ENCODE assay signal across 13 cellular contexts in genomic region chr7:48091506-48092433, GRCh38. TPM values are rescaled to one million over a fixed set of nuclear protein-coding genes. Genes with fewer than 3 reads are reported as not detected.
DNase-seq lines count a peak whose midpoint lies in the region; ATAC-seq and TF ChIP-seq lines count a peak whose summit lies in the region.
"Had no signal": no experiment of that assay in that cellular context is flagged by ENCODE, and none has a peak within 500 bp of the region (broad histone marks: within the 10 kb centered on the region; RNA-seq: fewer than 3 reads in every experiment).

No MANE protein-coding gene starts in this region.

- H3K27me3 Mint-ChIP-seq in CD8-positive, alpha-beta memory T cell: no peaks in the 10 kb centered on the region
- no peaks in the 10 kb centered on the region for H3K27me3 Mint-ChIP-seq in chondrocyte (ENCODE audit: low read depth)
- H3K27me3 Mint-ChIP-seq in naive thymus-derived CD8-positive, alpha-beta T cell: no peaks in the 10 kb centered on the region

- DNase-seq in CD8-positive, alpha-beta memory T cell: no peak
- DNase-seq in NT2/D1 (ENCODE audit: low read depth, low spot score) (no peak), chondrocyte (ENCODE audit: low spot score) (no peak), NCI-H526 (lab: John Stamatoyannopoulos, UW) (no peak)
- DNase-seq in naive thymus-derived CD8-positive, alpha-beta T cell: no peak
- no peak for DNase-seq in activated effector memory CD4-positive, alpha-beta T cell treated with Interleukin-2 at 50 U/mL for 16 hours
- DNase-seq: hippocampal formation, ovary had no signal

- peak overlapping the region; percentile 51 to 98 (median 91) for H3K4me3 Mint-ChIP-seq in CD8-positive, alpha-beta memory T cell
- H3K4me3 Mint-ChIP-seq in chondrocyte (ENCODE audit: unreplicated experiment): peak overlapping the region; percentile 84
- H3K4me3 Mint-ChIP-seq in naive thymus-derived CD8-positive, alpha-beta T cell: peak overlapping the region; percentile 25 to 98 (median 86)

- H3K9me3 ChIP-seq in CD8-positive, alpha-beta memory T cell (ENCODE audit: low read length): no peaks in the 10 kb centered on the region
- H3K9me3 ChIP-seq in NT2/D1 (ENCODE audit: insufficient read depth, low read length): no peaks in the 10 kb centered on the region
- H3K9me3 ChIP-seq: ascending aorta, ovary, thoracic aorta had no signal

- peaks cover 5 to 71% (median 19%) of the 10 kb centered on the region in 3 donors for H3K36me3 Mint-ChIP-seq in CD8-positive, alpha-beta memory T cell
- H3K36me3 Mint-ChIP-seq in chondrocyte (ENCODE audit: low read depth): peaks cover 18% of the 10 kb centered on the region
- peaks cover 5 to 61% (median 21%) of the 10 kb centered on the region in 3 donors for H3K36me3 Mint-ChIP-seq in naive thymus-derived CD8-positive, alpha-beta T cell

- no peak for TF ChIP-seq CTCF in chondrocyte (IDR thresholded peaks at IDR 0.05)

- H3K27ac ChIP-seq in CD8-positive, alpha-beta memory T cell (ENCODE audit: low read depth, low read length): no peak overlapping the region
- H3K27ac ChIP-seq: ovary, thoracic aorta had no signal

- H3K9ac ChIP-seq in NT2/D1 (ENCODE audit: insufficient read length, low read depth): peak overlapping the region; percentile 42

- H3K9me3 Mint-ChIP-seq in CD8-positive, alpha-beta memory T cell: no peaks in the 10 kb centered on the region
- no peaks in the 10 kb centered on the region for H3K9me3 Mint-ChIP-seq in chondrocyte (ENCODE audit: low read depth)
- H3K9me3 Mint-ChIP-seq in naive thymus-derived CD8-positive, alpha-beta T cell: no peaks in the 10 kb centered on the region

- peak overlapping the region; percentile 68 to 97 (median 80) for H3K27ac Mint-ChIP-seq in CD8-positive, alpha-beta memory T cell
- peak overlapping the region; percentile 88 for H3K27ac Mint-ChIP-seq in chondrocyte (ENCODE audit: unreplicated experiment)
- H3K27ac Mint-ChIP-seq in naive thymus-derived CD8-positive, alpha-beta T cell: peak overlapping the region in 9 of 10 donors; percentile 56 to 89 (median 83)

- POLR2A ChIA-PET in CD8-positive, alpha-beta memory T cell (lab: Charles Lee): interaction anchor here (0.7 kb wide), 1 partner anchor 53 kb away, joined by 3 read pairs; no protein-coding TSS in a partner anchor
- POLR2A ChIA-PET in naive thymus-derived CD8-positive, alpha-beta T cell (lab: Charles Lee): interaction anchor here (0.6 to 1.0 kb wide), 3 partner anchors 14 to 101 kb away, joined by 3 to 5 read pairs (median 3); no protein-coding TSS in a partner anchor

- H3K27me3 ChIP-seq in CD8-positive, alpha-beta memory T cell (ENCODE audit: insufficient read depth, low read length, poor library complexity, severe bottlenecking): no peaks in the 10 kb centered on the region
- H3K27me3 ChIP-seq in NT2/D1 (ENCODE audit: insufficient read depth, insufficient read length): no peaks in the 10 kb centered on the region
- H3K27me3 ChIP-seq: ascending aorta, ovary had no signal

- H3K4me3 ChIP-seq in CD8-positive, alpha-beta memory T cell (ENCODE audit: low read length): no peak overlapping the region
- no peak overlapping the region for H3K4me3 ChIP-seq in NT2/D1 (ENCODE audit: insufficient read length, low read depth)
- H3K4me3 ChIP-seq: ascending aorta, ovary had no signal

- no peak for ATAC-seq in naive thymus-derived CD8-positive, alpha-beta T cell
- no peak for ATAC-seq in GM21717 (IDR thresholded peaks at IDR 0.05; ENCODE audit: unreplicated experiment)
- no peak for ATAC-seq in HG02678 (IDR thresholded peaks at IDR 0.05; ENCODE audit: unreplicated experiment)

- H3K4me1 ChIP-seq in CD8-positive, alpha-beta memory T cell (ENCODE audit: insufficient read depth, low read length): peaks cover 71% of the 10 kb centered on the region
- peaks cover 12% of the 10 kb centered on the region for H3K4me1 ChIP-seq in NT2/D1 (ENCODE audit: insufficient read depth, insufficient read length)

- H3K4me1 Mint-ChIP-seq in CD8-positive, alpha-beta memory T cell: peaks cover 78 to 87% (median 81%) of the 10 kb centered on the region in 3 donors
- peaks cover 86% of the 10 kb centered on the region for H3K4me1 Mint-ChIP-seq in chondrocyte (ENCODE audit: low read depth)
- H3K4me1 Mint-ChIP-seq in naive thymus-derived CD8-positive, alpha-beta T cell: peaks cover 39 to 94% (median 80%) of the 10 kb centered on the region in 4 donors

- peaks cover 26% of the 10 kb centered on the region for H3K36me3 ChIP-seq in CD8-positive, alpha-beta memory T cell (ENCODE audit: insufficient read depth, low read length)
- peaks cover 66% of the 10 kb centered on the region for H3K36me3 ChIP-seq in NT2/D1 (ENCODE audit: insufficient read depth, insufficient read length, low read length)
- H3K36me3 ChIP-seq: ovary had no signal

- CTCF ChIA-PET in CD8-positive, alpha-beta memory T cell (lab: Charles Lee): interaction anchor here (1.7 to 5.7 kb wide), 3 partner anchors 11 to 100 kb away, joined by 5 to 34 read pairs (median 12); no protein-coding TSS in a partner anchor

RNA-seq across cellular contexts. Expression of gene UPP1, which starts 2.7 kb away (rescaled TPM):
- total RNA-seq in CD8-positive, alpha-beta memory T cell: 10 to 100 TPM; 92.3 to 93.1 TPM
- polyA plus RNA-seq in CD8-positive, alpha-beta memory T cell: 106 TPM
- 25.7 to 51.1 TPM (median 48.5 TPM) in 3 replicates for total RNA-seq in chondrocyte
- 10 to 100 TPM; 37.2 to 38.0 TPM for total RNA-seq in naive thymus-derived CD8-positive, alpha-beta T cell
- polyA plus RNA-seq in naive thymus-derived CD8-positive, alpha-beta T cell: 10 to 100 TPM; 67.3 to 68.7 (median 68.6) TPM

RNA-seq across cellular contexts. Expression of gene C7orf57, which starts 56.4 kb away (rescaled TPM):
- under 1 TPM; 0.66 to 0.92 TPM for total RNA-seq in CD8-positive, alpha-beta memory T cell
- polyA plus RNA-seq in CD8-positive, alpha-beta memory T cell: not detected
- total RNA-seq in chondrocyte: not detected in 3 replicates
- not detected for total RNA-seq in naive thymus-derived CD8-positive, alpha-beta T cell
- polyA plus RNA-seq in naive thymus-derived CD8-positive, alpha-beta T cell: under 1 TPM in 2 of 3 donors, not detected in 1; 0.07 to 0.13 TPM
- total RNA-seq: ascending aorta, HT1080, thoracic aorta had no signal
